19 cellular contexts compared by ENCODE assay signal in the genomic region with DNA sequence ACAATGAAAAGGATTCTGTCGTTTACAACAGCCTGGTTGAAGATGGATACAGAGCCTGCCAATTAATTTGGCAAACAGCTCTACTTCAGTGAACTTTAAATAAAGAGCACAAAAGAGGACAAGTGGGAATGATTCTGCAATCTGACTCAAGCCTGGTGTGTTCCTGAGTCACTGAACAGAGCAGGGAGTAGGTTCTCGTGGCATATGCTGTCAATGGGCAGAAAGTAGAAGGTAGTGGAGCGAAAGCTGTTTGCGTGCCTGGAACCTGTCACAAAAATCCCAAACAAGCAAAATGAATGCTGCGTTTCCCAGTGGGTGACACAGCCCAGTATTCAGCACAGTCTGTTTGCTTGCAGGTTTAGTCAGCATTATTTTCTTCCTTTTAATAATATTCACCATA. TPM values are rescaled to one million over a fixed set of nuclear protein-coding genes. Genes with fewer than 3 reads are reported as not detected.
DNase-seq lines count a peak whose midpoint lies in the region; ATAC-seq and TF ChIP-seq lines count a peak whose summit lies in the region.
"Had no signal": no experiment of that assay in that cellular context is flagged by ENCODE, and none has a peak within 500 bp of the region (broad histone marks: within the 10 kb centered on the region; RNA-seq: fewer than 3 reads in every experiment).

No MANE protein-coding gene starts in this region.

- H3K27ac ChIP-seq in neuronal stem cell (replicated peaks; ENCODE audit: low read length): no peak overlapping the region
- H3K27ac ChIP-seq: body of pancreas, SJSA1, stomach had no signal

- H2BK5ac ChIP-seq in neuronal stem cell (ENCODE audit: low read length): no peak overlapping the region

- no peak overlapping the region for H3K4me2 ChIP-seq in neuronal stem cell (ENCODE audit: insufficient read depth, low read length, poor library complexity, severe bottlenecking)

- TF ChIP-seq CTCF in omental fat pad (IDR thresholded peaks at IDR 0.05): no peak

- DNase-seq in Daoy (ENCODE audit: low read depth) (peak; percentile 8), NCI-H2171 treated with DMSO at 0.1 percent for 48 hours (lab: John Stamatoyannopoulos, UW) (peak; percentile 78), cerebellum (ENCODE audit: low spot score) (peak; percentile 81), neuronal stem cell (ENCODE audit: low spot score) (peak; percentile 11), omental fat pad (ENCODE audit: low spot score) (no peak), Right ventricle myocardium inferior (ENCODE audit: missing footprints) (no peak)
- DNase-seq: activated CD4-positive, alpha-beta T cell treated with anti-CD3 and anti-CD28 coated beads for 36 hours; activated CD8-positive, alpha-beta memory T cell treated with anti-CD3 and anti-CD28 coated beads, Interleukin-2, amount 50 U/mL, for 48 hours; activated naive CD4-positive, alpha-beta T cell treated with Interleukin-2 at 50 U/mL for 16 hours; BE2C; MM.1S; stimulated activated CD4-positive, alpha-beta T cell treated with anti-CD3 and anti-CD28 coated beads, Interleukin-12 subunit alpha, Interleukin-12 subunit beta, amount 100 ng/mL, for 4 hours; stomach; T1000 had no signal

- WGBS in neuronal stem cell (ENCODE audit: extremely low coverage in 2 of 2, insufficient read length in 2 of 2, insufficient replicate concordance in 1 of 2), 2 donors: no CpG with 5 or more reads among the region's 5 CpGs

- no peak overlapping the region for H3K18ac ChIP-seq in neuronal stem cell (ENCODE audit: low read length)

- no peak overlapping the region for H2AFZ ChIP-seq in neuronal stem cell (ENCODE audit: low read length)

- no peaks in the 10 kb centered on the region for H3K36me3 ChIP-seq in neuronal stem cell (replicated peaks in 1 of 2; ENCODE audit: control insufficient read depth in 2 of 2, insufficient read depth in 2 of 2, low read length in 2 of 2)
- H3K36me3 ChIP-seq: BE2C, SJSA1, stomach had no signal

- no peak overlapping the region for H3K14ac ChIP-seq in neuronal stem cell (ENCODE audit: low read length)

- H4K8ac ChIP-seq in neuronal stem cell (ENCODE audit: low read depth, low read length): no peak overlapping the region

- H3K9ac ChIP-seq in neuronal stem cell (ENCODE audit: low read depth, low read length, poor library complexity): no peak overlapping the region

- H2BK15ac ChIP-seq in neuronal stem cell (ENCODE audit: low read length): no peak overlapping the region

- ATAC-seq in GM19455 (IDR thresholded peaks at IDR 0.05; ENCODE audit: unreplicated experiment) (no peak), omental fat pad (ENCODE audit: low FRiP score) (no peak), Right ventricle myocardium inferior (no peak), HG02981 (IDR thresholded peaks at IDR 0.05; ENCODE audit: unreplicated experiment) (no peak)
- ATAC-seq: activated CD4-positive, alpha-beta T cell treated with anti-CD3 and anti-CD28 coated beads for 36 hours; body of pancreas had no signal

- no peaks in the 10 kb centered on the region for H3K27me3 ChIP-seq in neuronal stem cell (ENCODE audit: control insufficient read depth in 3 of 3, insufficient read depth in 3 of 3, low read depth in 1 of 3, low read length in 3 of 3)
- H3K27me3 ChIP-seq: BE2C, body of pancreas, SJSA1, stomach had no signal

- H3K79me1 ChIP-seq in neuronal stem cell (ENCODE audit: low read depth, low read length): no peaks in the 10 kb centered on the region

- no peaks in the 10 kb centered on the region for H3K4me1 ChIP-seq in neuronal stem cell (ENCODE audit: control insufficient read depth in 2 of 2, insufficient read depth in 1 of 2, low read depth in 1 of 2, low read length in 2 of 2)
- H3K4me1 ChIP-seq: BE2C, SJSA1, stomach had no signal

- no peak overlapping the region for H4K91ac ChIP-seq in neuronal stem cell (ENCODE audit: low read depth, low read length, poor library complexity)

- H2AK5ac ChIP-seq in neuronal stem cell (ENCODE audit: low read depth, low read length): no peak overlapping the region

- H3K9me3 ChIP-seq in neuronal stem cell (replicated peaks in 1 of 2; ENCODE audit: control insufficient read depth in 2 of 2, insufficient read depth in 1 of 2, low read depth in 1 of 2, low read length in 2 of 2): no peaks in the 10 kb centered on the region
- H3K9me3 ChIP-seq: BE2C, body of pancreas, SJSA1, stomach had no signal

- no peak overlapping the region for H3K23ac ChIP-seq in neuronal stem cell (ENCODE audit: low read depth, low read length, poor library complexity)

- no peak overlapping the region for H2BK120ac ChIP-seq in neuronal stem cell (ENCODE audit: low read depth, low read length)

- intact Hi-C loops in Right ventricle myocardium inferior (cut with DNase I): no loop called here

- H3K4ac ChIP-seq in neuronal stem cell (ENCODE audit: low read length): no peak overlapping the region

- H2BK12ac ChIP-seq in neuronal stem cell (ENCODE audit: low read length): no peak overlapping the region

- no peak overlapping the region for H3K4me3 ChIP-seq in neuronal stem cell (ENCODE audit: low read length in 2 of 2)
- H3K4me3 ChIP-seq: body of pancreas, SJSA1, stomach had no signal

RNA-seq across cellular contexts. Expression of gene DOK5, which starts 43.8 kb away (rescaled TPM):
- total RNA-seq in Daoy (2014; rRNA removed; shearing (Covaris generic)): 0.06 and 0.91 TPM in 2 replicates
- total RNA-seq in cerebellum: 23.6 TPM
- polyA plus RNA-seq in neuronal stem cell (2013, experiment 1 of 2): 1.9 TPM
- 2.1 TPM for polyA plus RNA-seq in neuronal stem cell (2013, experiment 2 of 2)
- 10 to 100 TPM in 1 of 4 donors, 1 to 10 TPM in 3; 1.9 to 10.2 (median 2.1) TPM for total RNA-seq in omental fat pad
- total RNA-seq in Right ventricle myocardium inferior: 3.0 TPM
- total RNA-seq: dermis microvascular lymphatic vessel endothelial cell had no signal

Comparison
In these comparisons a context has a peak if more than half of its experiments do, and no peak if none do; other contexts are left out.
1. DNase-seq: peak in Daoy (single experiment), NCI-H2171 treated with DMSO at 0.1 percent for 48 hours (single experiment), cerebellum (single experiment) and neuronal stem cell (single experiment); none in omental fat pad (single experiment) and Right ventricle myocardium inferior (single experiment).